13 cellular contexts compared by ENCODE assay signal in the genomic region with DNA sequence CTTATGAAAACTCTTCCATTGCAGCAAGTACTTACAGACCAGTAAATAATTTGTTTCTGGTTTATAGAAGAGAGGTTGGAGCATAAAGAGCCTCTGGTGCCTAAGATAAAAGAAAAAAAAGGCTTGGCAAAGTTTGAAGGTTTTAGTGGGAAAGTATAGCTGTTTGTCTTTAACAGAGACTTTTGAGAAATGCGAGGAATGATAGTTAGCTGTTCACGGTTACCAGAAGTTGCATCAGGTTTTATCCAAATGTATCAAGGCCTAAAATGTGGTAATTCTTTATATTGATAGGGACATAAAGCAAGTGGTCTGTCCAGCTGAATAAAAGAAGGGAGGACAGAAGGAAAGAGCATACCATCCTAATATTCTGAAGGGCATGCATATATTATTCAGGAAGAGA. TPM values are rescaled to one million over a fixed set of nuclear protein-coding genes. Genes with fewer than 3 reads are reported as not detected.
DNase-seq lines count a peak whose midpoint lies in the region; ATAC-seq and TF ChIP-seq lines count a peak whose summit lies in the region.
"Had no signal": no experiment of that assay in that cellular context is flagged by ENCODE, and none has a peak within 500 bp of the region (broad histone marks: within the 10 kb centered on the region; RNA-seq: fewer than 3 reads in every experiment).

No MANE protein-coding gene starts in this region.

- H3K4me1 ChIP-seq in KMS-11 (ENCODE audit: low read depth, poor library complexity, severe bottlenecking) (peaks cover 31% of the 10 kb centered on the region), hepatocyte (ENCODE audit: insufficient read depth) (no peaks in the 10 kb centered on the region)
- H3K4me1 ChIP-seq: ascending aorta had no signal

- H3K9ac ChIP-seq in KMS-11: no peak overlapping the region

- H3K9me3 ChIP-seq in hepatocyte (ENCODE audit: low read depth): no peaks in the 10 kb centered on the region
- H3K9me3 ChIP-seq: ascending aorta, pancreas, thoracic aorta had no signal

- no peak overlapping the region for H3K4me3 Mint-ChIP-seq in naive B cell

- H3K27me3 Mint-ChIP-seq in naive B cell: no peaks in the 10 kb centered on the region

- 76% methylated on average over 2 of the region's 2 CpGs for WGBS in hepatocyte (ENCODE audit: low lambda C conversion rate, missing lambda C conversion rate)

- H3K4me2 ChIP-seq in KMS-11 (peak overlapping the region; percentile 33; the same call in 1 of the 2 replicates), hepatocyte (no peak overlapping the region)

- H3K27ac ChIP-seq in KMS-11 (no peak overlapping the region), hepatocyte (no peak overlapping the region)
- H3K27ac ChIP-seq: ascending aorta, pancreas, thoracic aorta had no signal

- TF ChIP-seq CTCF in AG10803 (conservative IDR thresholded peaks at IDR 0.05; ENCODE audit: low read length) (no peak), KMS-11 (conservative IDR thresholded peaks at IDR 0.05; ENCODE audit: low read depth, low read length) (no peak), astrocyte of the spinal cord (IDR thresholded peaks at IDR 0.05; ENCODE audit: low read depth, low read length) (no peak), hepatocyte (IDR thresholded peaks at IDR 0.05; ENCODE audit: poor library complexity) (no peak)

- no peak overlapping the region for H3K4me3 ChIP-seq in AG10803 (ENCODE audit: low read length)
- H3K4me3 ChIP-seq in KMS-11 (IDR thresholded peaks at IDR 0.05; ENCODE audit: insufficient read depth, low read depth, low read length): no peak overlapping the region
- H3K4me3 ChIP-seq in astrocyte of the spinal cord (ENCODE audit: low read depth, low read length): no peak overlapping the region
- no peak overlapping the region for H3K4me3 ChIP-seq in hepatocyte
- H3K4me3 ChIP-seq: ascending aorta, pancreas, thoracic aorta had no signal

- H2AFZ ChIP-seq in KMS-11 (ENCODE audit: low read depth): no peak overlapping the region
- no peak overlapping the region for H2AFZ ChIP-seq in hepatocyte

- H3K36me3 ChIP-seq in KMS-11 (ENCODE audit: insufficient read depth) (no peaks in the 10 kb centered on the region), hepatocyte (replicated peaks; ENCODE audit: insufficient read depth, low read depth) (no peaks in the 10 kb centered on the region)
- H3K36me3 ChIP-seq: ascending aorta, thoracic aorta had no signal

- ATAC-seq in naive B cell (ENCODE audit: low read depth in 2 of 2) (no peak), GM21529 (IDR thresholded peaks at IDR 0.05; ENCODE audit: unreplicated experiment) (no peak)
- ATAC-seq: pancreas had no signal

- peaks cover 0 to 9% of the 10 kb centered on the region in 2 donors for H3K36me3 Mint-ChIP-seq in naive B cell

- peaks cover 31 to 51% (median 40%) of the 10 kb centered on the region in 3 donors for H3K4me1 Mint-ChIP-seq in naive B cell

- H3K27me3 ChIP-seq in KMS-11 (ENCODE audit: insufficient read depth, low read depth) (no peaks in the 10 kb centered on the region), hepatocyte (no peaks in the 10 kb centered on the region)
- H3K27me3 ChIP-seq: ascending aorta, pancreas had no signal

- in situ Hi-C loops in astrocyte of the spinal cord (cut with HindIII; ENCODE audit: low sequenced_read_pairs): no loop called here

- peak overlapping the region in 5 of 6 donors; percentile 8 to 72 (median 43) for H3K27ac Mint-ChIP-seq in naive B cell

- no peaks in the 10 kb centered on the region for H3K9me2 ChIP-seq in hepatocyte (replicated peaks; ENCODE audit: insufficient read depth)

- H4K20me1 ChIP-seq in KMS-11 (ENCODE audit: insufficient read depth) (peaks cover 5% of the 10 kb centered on the region; the same call in 1 of the 2 replicates), hepatocyte (ENCODE audit: insufficient read depth, poor library complexity, severe bottlenecking) (no peaks in the 10 kb centered on the region)

- H3K9me3 Mint-ChIP-seq in naive B cell: peaks cover 0 to 2% (median 0%) of the 10 kb centered on the region in 7 donors

- DNase-seq in AG10803 (ENCODE audit: low read depth): peak; percentile 92
- DNase-seq in astrocyte of the spinal cord (ENCODE audit: low read depth, low spot score): peak; percentile 68
- no peak for DNase-seq in naive B cell
- no peak for DNase-seq in hepatocyte (ENCODE audit: low spot score)
- no peak for DNase-seq in activated gamma-delta T cell (lab: John Stamatoyannopoulos, UW)
- no peak for DNase-seq in effector CD4-positive, alpha-beta T cell
- DNase-seq: NCI-H1105; pancreas; stimulated activated CD4-positive, alpha-beta T cell treated with anti-CD3 and anti-CD28 coated beads, Interleukin-4, amount 100 ng/mL, for 4 hours had no signal

- H3K79me2 ChIP-seq in KMS-11 (ENCODE audit: insufficient read depth, low read depth) (peaks cover 64% of the 10 kb centered on the region; the same call in 1 of the 2 replicates), hepatocyte (peaks cover 61% of the 10 kb centered on the region)

RNA-seq across cellular contexts. Expression of gene RAP1GDS1, which starts 29.3 kb away (rescaled TPM):
- polyA plus RNA-seq in naive B cell (ENCODE audit: low read depth in 6 of 6) (10 to 100 TPM; 29.0 to 52.2 (median 36.4) TPM), hepatocyte (25.3 and 28.5 TPM in 2 replicates)
- 36.2 and 42.7 TPM in 2 replicates for total RNA-seq in hepatocyte

Comparison
In these comparisons a context has a peak if more than half of its experiments do, and no peak if none do; other contexts are left out.
1. DNase-seq: peak in AG10803 (single experiment) and astrocyte of the spinal cord (single experiment); none in naive B cell (single experiment), hepatocyte (single experiment), activated gamma-delta T cell (single experiment) and effector CD4-positive, alpha-beta T cell (single experiment).